ENCODE assay signal across 20 cellular contexts in genomic region chr4:121688261-121688660, GRCh38.
"Had no signal": no experiment of that assay in that cellular context is flagged by ENCODE, and none has a peak within 500 bp of the region (broad histone marks: within the 10 kb centered on the region; RNA-seq: fewer than 3 reads in every experiment).

No MANE protein-coding gene starts in this region.

- H3K4me3 Mint-ChIP-seq: effector memory CD8-positive, alpha-beta T cell; neural crest cell; T-helper 17 cell had no signal

- H3K36me3 Mint-ChIP-seq: activated naive CD4-positive, alpha-beta T cell treated with anti-CD3 and anti-CD28 coated beads, Interleukin-2, amount 50 U/mL, for 72 hours had no signal

- ATAC-seq: activated naive CD4-positive, alpha-beta T cell treated with anti-CD3 and anti-CD28 coated beads, Interleukin-2, amount 50 U/mL, for 72 hours; body of pancreas; effector memory CD8-positive, alpha-beta T cell; T-helper 17 cell had no signal

- H3K27ac ChIP-seq: body of pancreas, epithelial cell of prostate, WERI-Rb-1 had no signal

- H3K9me3 Mint-ChIP-seq: activated naive CD4-positive, alpha-beta T cell treated with anti-CD3 and anti-CD28 coated beads, Interleukin-2, amount 50 U/mL, for 72 hours; effector memory CD8-positive, alpha-beta T cell; neural crest cell had no signal

- H3K9me3 ChIP-seq: body of pancreas, right atrium auricular region, tibial nerve had no signal

- H3K4me3 ChIP-seq: body of pancreas, right atrium auricular region, tibial nerve had no signal

- DNase-seq: activated CD4-positive, alpha-beta T cell treated with anti-CD3 and anti-CD28 coated beads for 1 hour; activated CD4-positive, alpha-beta T cell treated with anti-CD3 and anti-CD28 coated beads, Interleukin-2, amount 50 U/mL, for 4 hours; activated gamma-delta T cell treated with Interleukin-2 at 50 U/mL for 16 hours; amniotic stem cell; body of pancreas; effector memory CD8-positive, alpha-beta T cell; foreskin melanocyte; glutamatergic neuron; hypothalamus; islet precursor cell; stimulated activated CD4-positive, alpha-beta T cell treated with anti-CD3 and anti-CD28 coated beads, Interleukin-2, amount 100 ng/mL, for 24 hours; stimulated activated naive CD4-positive, alpha-beta T cell treated with Interleukin-2 at 50 U/mL for 16 hours; T-helper 17 cell; WERI-Rb-1 had no signal

- H3K27me3 Mint-ChIP-seq: effector memory CD8-positive, alpha-beta T cell; progenitor cell of endocrine pancreas; T-helper 17 cell had no signal

- H3K27me3 ChIP-seq: body of pancreas, right atrium auricular region, tibial nerve had no signal

- H3K27ac Mint-ChIP-seq: activated naive CD4-positive, alpha-beta T cell treated with anti-CD3 and anti-CD28 coated beads, Interleukin-2, amount 50 U/mL, for 72 hours; effector memory CD8-positive, alpha-beta T cell; progenitor cell of endocrine pancreas; T-helper 17 cell had no signal
